15 cellular contexts compared by ENCODE assay signal in the genomic region with DNA sequence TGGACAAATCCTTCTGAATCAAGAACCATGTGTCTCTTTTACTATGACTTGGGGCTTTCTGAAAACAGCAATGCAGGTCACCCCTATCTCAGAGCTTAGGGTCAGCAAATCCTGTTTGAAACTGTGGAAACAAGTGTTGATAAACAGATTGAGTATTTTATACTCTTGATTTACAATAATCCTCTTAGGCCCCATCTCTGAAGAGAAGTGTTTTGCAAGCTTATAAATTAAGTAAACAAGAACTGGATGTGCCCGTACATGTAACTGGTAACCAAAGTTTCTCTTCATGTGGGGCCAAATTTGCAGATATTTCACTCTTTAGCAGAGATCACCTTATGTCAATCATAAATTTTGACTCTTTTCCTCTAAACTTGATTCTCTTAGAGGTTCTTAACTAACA.
DNase-seq lines count a peak whose midpoint lies in the region; ATAC-seq, FAIRE-seq and TF ChIP-seq lines count a peak whose summit lies in the region.
"Had no signal": no experiment of that assay in that cellular context is flagged by ENCODE, and none has a peak within 500 bp of the region (broad histone marks: within the 10 kb centered on the region; RNA-seq: fewer than 3 reads in every experiment).

No MANE protein-coding gene starts in this region.

- no peaks in the 10 kb centered on the region for H3K9me1 ChIP-seq in keratinocyte (ENCODE audit: control insufficient read depth, extremely low read depth, insufficient read depth, low read length)

- H3K79me2 ChIP-seq in mammary epithelial cell (ENCODE audit: insufficient read depth, low read length) (no peaks in the 10 kb centered on the region), keratinocyte (ENCODE audit: control insufficient read depth, insufficient read depth, low read length) (no peaks in the 10 kb centered on the region), smooth muscle cell (ENCODE audit: low read depth) (no peaks in the 10 kb centered on the region)

- no peak overlapping the region for H3K27ac ChIP-seq in mammary epithelial cell (ENCODE audit: insufficient read depth, low read depth, low read length)
- no peak overlapping the region for H3K27ac ChIP-seq in keratinocyte (ENCODE audit: control insufficient read depth, insufficient read depth, low read length)
- H3K27ac ChIP-seq in smooth muscle cell (ENCODE audit: low read depth) = no peak overlapping the region
- H3K27ac ChIP-seq: BLaER1, SJSA1 had no signal

- H3K27me3 ChIP-seq in mammary epithelial cell (ENCODE audit: insufficient read depth, low read length) = no peaks in the 10 kb centered on the region
- no peaks in the 10 kb centered on the region for H3K27me3 ChIP-seq in keratinocyte (ENCODE audit: control insufficient read depth, extremely low read depth, insufficient read depth, low read length)
- no peaks in the 10 kb centered on the region for H3K27me3 ChIP-seq in smooth muscle cell (ENCODE audit: low read depth)
- H3K27me3 ChIP-seq: BLaER1, SJSA1 had no signal

- H3F3A ChIP-seq in smooth muscle cell (ENCODE audit: low read depth) = no peaks in the 10 kb centered on the region

- H3K36me3 ChIP-seq in mammary epithelial cell (ENCODE audit: insufficient read depth, low read length) = no peaks in the 10 kb centered on the region
- no peaks in the 10 kb centered on the region for H3K36me3 ChIP-seq in keratinocyte (ENCODE audit: control insufficient read depth in 2 of 2, extremely low read depth in 1 of 2, insufficient read depth in 2 of 2, low read length in 2 of 2)
- H3K36me3 ChIP-seq in smooth muscle cell (ENCODE audit: low read depth) = no peaks in the 10 kb centered on the region
- H3K36me3 ChIP-seq: BLaER1, HAP-1, SJSA1 had no signal

- no peak overlapping the region for H3K9ac ChIP-seq in mammary epithelial cell (ENCODE audit: insufficient read depth, low read length)
- H3K9ac ChIP-seq in keratinocyte (ENCODE audit: control insufficient read depth, extremely low read depth, insufficient read depth, low read length) = no peak overlapping the region
- H3K9ac ChIP-seq in smooth muscle cell (ENCODE audit: low read depth) = no peak overlapping the region
- H3K9ac ChIP-seq: BLaER1 had no signal

- DNase-seq in NCI-H82 (lab: John Stamatoyannopoulos, UW) (peak; percentile 80), mammary epithelial cell (peak; percentile 36), keratinocyte (ENCODE audit: low read depth, low spot score) (no peak), smooth muscle cell (lab: John Stamatoyannopoulos, UW; ENCODE audit: unreplicated experiment) (no peak), AG20443 (ENCODE audit: low spot score) (no peak)
- DNase-seq: CD8-positive, alpha-beta memory T cell; Karpas-422; NCI-H1417; NCI-H2081 treated with DMSO at 0.1 percent for 48 hours; NCI-H526 treated with DMSO at 0.1 percent for 48 hours had no signal

- in situ Hi-C loops in mammary epithelial cell (cut with MboI; ENCODE audit: low sequenced_read_pairs in 2 of 2) = no loop called here

- H4K20me1 ChIP-seq in mammary epithelial cell (ENCODE audit: insufficient read depth, low read length) (no peaks in the 10 kb centered on the region), keratinocyte (ENCODE audit: control insufficient read depth, extremely low read depth, insufficient read depth, low read length) (no peaks in the 10 kb centered on the region), smooth muscle cell (ENCODE audit: low read depth) (no peaks in the 10 kb centered on the region)
- H4K20me1 ChIP-seq: BLaER1 had no signal

- WGBS in mammary epithelial cell (ENCODE audit: low coverage, missing lambda C conversion rate) = 77% methylated on average over 1 of the region's 1 CpG
- 21% methylated on average over 1 of the region's 1 CpG for WGBS in smooth muscle cell (ENCODE audit: low lambda C conversion rate)

- dilution Hi-C loops in mammary epithelial cell (cut with HindIII; ENCODE audit: low sequenced_read_pairs) (loop anchor here (5.0 kb wide), 1 partner anchor 36 kb away; no protein-coding TSS in a partner anchor), keratinocyte (cut with MboI; ENCODE audit: extremely low pct_ligation_motif_present, low sequenced_read_pairs) (no loop called here)

- CTCF ChIA-PET in mammary epithelial cell (lab: Charles Lee; ENCODE audit: low non-redundant PET) = interaction anchor here (0.5 kb wide), 1 partner anchor 128 kb away, joined by 6 read pairs; no protein-coding TSS in a partner anchor

- H3K9me3 ChIP-seq in mammary epithelial cell (replicated peaks; ENCODE audit: insufficient read depth, low read length) (no peaks in the 10 kb centered on the region), keratinocyte (ENCODE audit: control insufficient read depth, low read depth, low read length) (no peaks in the 10 kb centered on the region), smooth muscle cell (replicated peaks; ENCODE audit: low read depth) (no peaks in the 10 kb centered on the region)
- H3K9me3 ChIP-seq: BLaER1, HAP-1, SJSA1 had no signal

- H3K4me3 ChIP-seq in mammary epithelial cell (replicated peaks in 1 of 3; ENCODE audit: insufficient read depth in 1 of 3, low read depth in 2 of 3, low read length in 3 of 3) = no peak overlapping the region
- H3K4me3 ChIP-seq in keratinocyte (ENCODE audit: control insufficient read depth in 2 of 3, extremely low read depth in 1 of 3, insufficient read depth in 2 of 3, low read depth in 1 of 3, low read length in 3 of 3) = no peak overlapping the region
- no peak overlapping the region for H3K4me3 ChIP-seq in smooth muscle cell
- H3K4me3 ChIP-seq: BLaER1, HAP-1, SJSA1 had no signal

- no peak for TF ChIP-seq CTCF in mammary epithelial cell (conservative IDR thresholded peaks at IDR 0.05 in 1 of 2, IDR thresholded peaks at IDR 0.05 in 1 of 2; ENCODE audit: extremely low read depth in 1 of 2, insufficient read depth in 1 of 2, low read depth in 1 of 2, low read length in 2 of 2)
- no peak for TF ChIP-seq CTCF in keratinocyte (optimal IDR thresholded peaks at IDR 0.05 in 1 of 3, IDR thresholded peaks at IDR 0.05 in 1 of 3, conservative IDR thresholded peaks at IDR 0.05 in 1 of 3; ENCODE audit: extremely low read depth in 1 of 3, insufficient read depth in 2 of 3, low read length in 3 of 3)
- no peak for TF ChIP-seq CTCF in smooth muscle cell (IDR thresholded peaks at IDR 0.05; ENCODE audit: borderline replicate concordance, insufficient read depth, poor library complexity, severe bottlenecking)

- no peak for ATAC-seq in HG02759 (IDR thresholded peaks at IDR 0.05; ENCODE audit: unreplicated experiment)
- ATAC-seq in GM21526 (IDR thresholded peaks at IDR 0.05; ENCODE audit: low FRiP score, unreplicated experiment) = no peak

- H3K4me2 ChIP-seq in mammary epithelial cell (ENCODE audit: insufficient read depth, low read depth, low read length) (no peak overlapping the region), keratinocyte (ENCODE audit: control insufficient read depth, extremely low read depth, insufficient read depth, low read depth, low read length) (peak overlapping the region; percentile 8), smooth muscle cell (no peak overlapping the region)
- H3K4me2 ChIP-seq: BLaER1 had no signal

- FAIRE-seq in keratinocyte (lab: Jason Lieb, UNC) = peak; percentile 51

- BruUV-seq in mammary epithelial cell (replicated peaks; lab: Mats Ljungman, UMichigan) = no TSS peak

- H3K4me1 ChIP-seq in mammary epithelial cell (ENCODE audit: insufficient read depth, low read length) (peaks cover 19% of the 10 kb centered on the region), keratinocyte (ENCODE audit: control insufficient read depth, extremely low read depth, insufficient read depth, low read length) (peaks cover 10% of the 10 kb centered on the region), smooth muscle cell (ENCODE audit: low read depth) (no peaks in the 10 kb centered on the region)
- H3K4me1 ChIP-seq: BLaER1, HAP-1, SJSA1 had no signal

- H2AFZ ChIP-seq in mammary epithelial cell (ENCODE audit: low read depth, low read length) (peak overlapping the region; percentile 54), keratinocyte (ENCODE audit: control insufficient read depth, low read length) (peak overlapping the region; percentile 50), smooth muscle cell (ENCODE audit: low read depth) (peak overlapping the region; percentile 28)

- intact Hi-C loops in mammary epithelial cell (cut with micrococcal nuclease) = no loop called here

Comparison
In these comparisons a context has a peak if more than half of its experiments do, and no peak if none do; other contexts are left out.
1. DNase-seq: peak in NCI-H82 (single experiment) and mammary epithelial cell (single experiment); none in keratinocyte (single experiment), smooth muscle cell (single experiment) and AG20443 (single experiment).
2. Peak in every context shown above with its lines, with median percentiles within 50 percentile points of each other: H2AFZ ChIP-seq.